Comparison of ENCODE assay signal across 20 cellular contexts in the genomic region with DNA sequence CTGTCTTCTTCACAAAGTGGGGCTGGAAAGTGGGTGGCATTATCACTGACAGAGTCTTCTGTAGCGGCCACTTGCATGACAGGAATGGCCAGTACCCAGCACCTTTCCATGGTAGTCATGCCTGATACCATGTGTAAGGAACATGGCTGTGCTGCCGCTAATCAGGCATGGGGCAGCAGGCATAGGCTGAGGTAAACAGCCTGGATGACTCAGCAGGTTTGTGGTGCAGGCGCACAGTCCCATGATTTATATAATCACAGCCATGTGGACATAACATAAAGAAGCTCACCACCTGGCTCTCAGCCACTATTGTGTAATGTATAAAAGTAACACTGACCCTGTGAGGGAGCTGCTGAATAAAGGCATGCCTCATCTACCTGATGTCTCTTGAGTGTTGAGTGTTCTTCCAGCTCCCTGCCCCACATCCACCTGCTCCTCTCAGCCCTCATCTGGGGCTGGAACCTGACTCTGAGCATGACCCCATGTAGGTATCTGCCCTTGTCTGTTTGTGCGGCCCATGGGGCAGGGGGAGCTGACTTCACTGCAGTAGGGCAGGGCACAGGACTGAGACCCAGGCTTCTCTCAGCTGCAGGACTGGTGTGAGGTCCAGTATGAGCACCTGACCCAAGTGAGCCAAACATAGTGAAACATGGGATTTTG. TPM values are rescaled to one million over a fixed set of nuclear protein-coding genes. Genes with fewer than 3 reads are reported as not detected.
DNase-seq lines count a peak whose midpoint lies in the region; ATAC-seq, FAIRE-seq and TF ChIP-seq lines count a peak whose summit lies in the region.
"Had no signal": no experiment of that assay in that cellular context is flagged by ENCODE, and none has a peak within 500 bp of the region (broad histone marks: within the 10 kb centered on the region; RNA-seq: fewer than 3 reads in every experiment).

No MANE protein-coding gene starts in this region.

- CTCF ChIA-PET in A549 (lab: Yijun Ruan, JAX) = interaction anchor here (1.2 to 2.6 kb wide), 3 partner anchors 10 to 541 kb away, joined by 3 to 17 read pairs (median 4); no protein-coding TSS in a partner anchor
- CTCF ChIA-PET in OCI-LY7 (lab: Charles Lee; ENCODE audit: unreplicated experiment) = no interaction called here

- POLR2A ChIA-PET in A549 (lab: Yijun Ruan, JAX) = no interaction called here
- POLR2A ChIA-PET in OCI-LY7 (lab: Charles Lee) = no interaction called here

- ATAC-seq in A549 = no peak
- no peak for ATAC-seq in GM19035 (IDR thresholded peaks at IDR 0.05; ENCODE audit: unreplicated experiment)
- ATAC-seq: activated T-helper 17 cell treated with anti-CD3 and anti-CD28 coated beads, Interleukin-2, amount 50 U/mL, for 72 hours had no signal

- H3K79me2 ChIP-seq in OCI-LY7 (ENCODE audit: insufficient read depth, low read depth, low read length) = no peaks in the 10 kb centered on the region

- no peaks in the 10 kb centered on the region for H3K36me3 ChIP-seq in OCI-LY7 (ENCODE audit: insufficient read depth, low read length)
- no peaks in the 10 kb centered on the region for H3K36me3 ChIP-seq in WERI-Rb-1
- H3K36me3 ChIP-seq: BE2C, HAP-1, suprapubic skin had no signal

- TF ChIP-seq EP300 in A549 (IDR thresholded peaks at IDR 0.05) = no peak

- no peaks in the 10 kb centered on the region for H3K4me1 ChIP-seq in A549
- no peaks in the 10 kb centered on the region for H3K4me1 ChIP-seq in OCI-LY7 (ENCODE audit: insufficient read depth, low read length, poor library complexity, severe bottlenecking)
- H3K4me1 ChIP-seq: BE2C, HAP-1, suprapubic skin had no signal

- BruUV-seq in OCI-LY7 (replicated peaks; lab: Mats Ljungman, UMichigan) = no TSS peak

- intact Hi-C loops in OCI-LY7 (cut with micrococcal nuclease; ENCODE audit: unreplicated experiment) = no loop called here

- 77% methylated on average over 4 of the region's 4 CpGs for WGBS in A549 (ENCODE audit: missing lambda C conversion rate)

- no peak overlapping the region for H2AFZ ChIP-seq in OCI-LY7 (ENCODE audit: low read length)

- H3K27me3 ChIP-seq in WERI-Rb-1 (ENCODE audit: insufficient read depth, low read depth, severe bottlenecking) = peaks cover 74% of the 10 kb centered on the region
- H3K27me3 ChIP-seq: BE2C, suprapubic skin had no signal

- peaks cover 25% of the 10 kb centered on the region for H3K9me3 ChIP-seq in A549
- peaks cover 18% of the 10 kb centered on the region for H3K9me3 ChIP-seq in OCI-LY7 (ENCODE audit: low read length)
- H3K9me3 ChIP-seq in WERI-Rb-1 (ENCODE audit: severe bottlenecking) = peaks cover 25% of the 10 kb centered on the region
- H3K9me3 ChIP-seq: BE2C, HAP-1 had no signal

- no peak for FAIRE-seq in A549 (lab: Jason Lieb, UNC)
- FAIRE-seq: colon, endothelial cell of umbilical vein had no signal

- H4K20me1 ChIP-seq in OCI-LY7 (ENCODE audit: insufficient read depth, low read length) = no peaks in the 10 kb centered on the region

- TF ChIP-seq CTCF in A549 (IDR thresholded peaks at IDR 0.05) = no peak
- no peak for TF ChIP-seq CTCF in OCI-LY7 (conservative IDR thresholded peaks at IDR 0.05; ENCODE audit: low read length)
- TF ChIP-seq CTCF in fibroblast of mammary gland (conservative IDR thresholded peaks at IDR 0.05; ENCODE audit: control insufficient read depth, insufficient read depth, low read depth, low read length) = no peak
- no peak for TF ChIP-seq CTCF in WERI-Rb-1 (IDR thresholded peaks at IDR 0.05; ENCODE audit: low read depth, low read length)

- no peak overlapping the region for H3K27ac ChIP-seq in A549
- H3K27ac ChIP-seq in OCI-LY7 (ENCODE audit: low read depth, low read length, poor library complexity, severe bottlenecking) = no peak overlapping the region
- H3K27ac ChIP-seq in WERI-Rb-1 = no peak overlapping the region
- H3K27ac ChIP-seq: suprapubic skin had no signal

- peak in 1 of 2 experiments; percentile 47 for DNase-seq in A549 (ENCODE audit: low read depth in 1 of 2, low spot score in 1 of 2)
- DNase-seq in EH (ENCODE audit: low read depth) = peak; percentile 9
- DNase-seq in OCI-LY7 (ENCODE audit: low spot score) = peak; percentile 83
- peak; percentile 50 for DNase-seq in fibroblast of mammary gland (ENCODE audit: low read depth)
- DNase-seq in WERI-Rb-1 = no peak
- DNase-seq in NCI-H2171 treated with DMSO at 0.1 percent for 48 hours (lab: John Stamatoyannopoulos, UW) = no peak
- no peak for DNase-seq in CD1c-positive myeloid dendritic cell (ENCODE audit: extremely low spot score)
- DNase-seq: activated CD8-positive, alpha-beta memory T cell treated with anti-CD3 and anti-CD28 coated beads for 24 hours; amygdala; BE2C; DMS79 treated with DMSO at 0.1 percent for 48 hours; immature natural killer cell; NCI-H1436 treated with DMSO at 0.1 percent for 48 hours; NCI-H510A had no signal

- TF ChIP-seq RAD21 in A549 (conservative IDR thresholded peaks at IDR 0.05 in 1 of 2, IDR thresholded peaks at IDR 0.05 in 1 of 2) = no peak

- no peak overlapping the region for H3K4me3 ChIP-seq in A549
- no peak overlapping the region for H3K4me3 ChIP-seq in OCI-LY7 (ENCODE audit: low read depth, low read length, poor library complexity, severe bottlenecking)
- no peak overlapping the region for H3K4me3 ChIP-seq in fibroblast of mammary gland (ENCODE audit: control insufficient read depth, low read depth, low read length)
- no peak overlapping the region for H3K4me3 ChIP-seq in WERI-Rb-1 (ENCODE audit: low read depth, low read length)
- H3K4me3 ChIP-seq: HAP-1, suprapubic skin had no signal

- no peaks in the 10 kb centered on the region for H3K9me2 ChIP-seq in OCI-LY7 (ENCODE audit: insufficient read depth, low read length)

- no peak for TF ChIP-seq POLR2A in A549 (IDR thresholded peaks at IDR 0.05; ENCODE audit: low read length)

- H3K4me2 ChIP-seq in A549 = no peak overlapping the region
- no peak overlapping the region for H3K4me2 ChIP-seq in OCI-LY7 (ENCODE audit: low read length)

TF ChIP-seq in A549, 52 proteins besides CTCF, POLR2A, EP300 and RAD21:
- TF ChIP-seq NFE2L2 (conservative IDR thresholded peaks at IDR 0.05; ENCODE audit: low read length) (0 out of 2 replicates have a peak, but pooled peaks have one; percentile 40), KDM5A (IDR thresholded peaks at IDR 0.05) (no peak), MAFK (IDR thresholded peaks at IDR 0.05; ENCODE audit: partially characterized antibody) (peak; percentile 64), ZFP36 (IDR thresholded peaks at IDR 0.05; ENCODE audit: borderline replicate concordance, partially characterized antibody) (peak; percentile 19), CBX8 (IDR thresholded peaks at IDR 0.05) (no peak)

RNA-seq across cellular contexts. Expression of a gene that starts 13.2 kb away (rescaled TPM):
- polyA plus RNA-seq in A549 (2011; rRNA removed) = 29.1 and 33.1 TPM in 2 replicates
- 6.5 and 8.1 TPM in 2 replicates for polyA plus RNA-seq in A549 (2012; cell fraction: cytosol; rRNA removed)
- 8.7 and 10.4 TPM in 2 replicates for polyA plus RNA-seq in A549 (2012; cell fraction: nucleus; rRNA removed)
- polyA plus RNA-seq in A549 (2017; fragmentation: RNase III; extraction: RNeasy Plus Mini Kit Qiagen cat#74134 plus additional on column Dnase treatment) = 16.3 to 17.6 TPM (median 16.9 TPM) in 3 replicates
- polyA minus RNA-seq in A549 (2011; rRNA and poly(A)+ RNA removed) = 39.7 and 40.8 TPM in 2 replicates
- 24.4 and 25.2 TPM in 2 replicates for total RNA-seq in OCI-LY7 (2014; rRNA removed; shearing (Covaris generic))
- total RNA-seq in OCI-LY7 (2022) = 27.3 and 28.0 TPM in 2 replicates

Comparison
In these comparisons a context has a peak if more than half of its experiments do, and no peak if none do; other contexts are left out.
1. DNase-seq: peak in EH (single experiment), OCI-LY7 (single experiment) and fibroblast of mammary gland (single experiment); none in WERI-Rb-1 (single experiment), NCI-H2171 treated with DMSO at 0.1 percent for 48 hours (single experiment) and CD1c-positive myeloid dendritic cell (single experiment).